In the genomic region with DNA sequence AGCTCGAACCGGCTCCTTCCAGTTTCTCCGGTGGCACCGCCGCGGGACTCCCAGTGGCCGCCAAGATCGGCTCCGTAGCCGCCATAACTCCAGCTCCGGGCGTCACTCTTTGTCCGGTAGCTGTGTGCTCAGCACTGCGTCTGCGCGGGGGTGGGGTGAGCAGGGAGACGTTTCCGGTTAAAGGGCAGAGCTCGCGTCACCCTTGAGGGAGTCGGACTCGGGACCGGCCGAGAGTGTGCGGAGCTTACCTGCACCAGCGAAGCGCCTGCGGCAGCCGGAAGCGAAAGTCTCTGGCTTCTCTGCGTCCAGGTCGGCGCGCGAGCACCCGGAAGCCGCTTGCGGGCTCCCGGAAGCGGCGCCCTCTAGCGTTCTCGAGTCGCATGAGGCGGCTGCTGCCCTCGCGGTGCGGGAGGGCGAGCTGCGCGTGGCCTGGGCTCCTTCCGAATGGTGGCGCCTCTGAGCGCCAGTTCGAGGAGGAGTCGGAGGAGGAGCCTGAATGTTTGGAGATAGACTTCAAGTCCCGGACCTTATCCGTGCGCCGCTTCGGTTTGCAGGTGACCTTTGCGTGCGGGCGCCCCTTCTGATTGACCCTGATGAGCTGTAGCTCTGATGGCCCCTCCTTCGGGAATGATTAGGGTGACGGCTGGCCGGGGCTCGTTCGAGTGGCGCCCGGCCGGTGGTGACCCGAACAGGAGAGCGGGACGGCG, we compare ENCODE assay signal across 1 cellular context.
TF ChIP-seq lines count a peak whose summit lies in the region.

A gene (minus strand): TSS at position 303 of the 707 bp plus-strand sequence. CDS start 218 bp downstream, at position 85.

TF ChIP-seq in HepG2, 621 proteins besides CTCF, POLR2A, EP300 and RAD21 (continued from another document and continues in another):
- TF ChIP-seq, protein P1, sequence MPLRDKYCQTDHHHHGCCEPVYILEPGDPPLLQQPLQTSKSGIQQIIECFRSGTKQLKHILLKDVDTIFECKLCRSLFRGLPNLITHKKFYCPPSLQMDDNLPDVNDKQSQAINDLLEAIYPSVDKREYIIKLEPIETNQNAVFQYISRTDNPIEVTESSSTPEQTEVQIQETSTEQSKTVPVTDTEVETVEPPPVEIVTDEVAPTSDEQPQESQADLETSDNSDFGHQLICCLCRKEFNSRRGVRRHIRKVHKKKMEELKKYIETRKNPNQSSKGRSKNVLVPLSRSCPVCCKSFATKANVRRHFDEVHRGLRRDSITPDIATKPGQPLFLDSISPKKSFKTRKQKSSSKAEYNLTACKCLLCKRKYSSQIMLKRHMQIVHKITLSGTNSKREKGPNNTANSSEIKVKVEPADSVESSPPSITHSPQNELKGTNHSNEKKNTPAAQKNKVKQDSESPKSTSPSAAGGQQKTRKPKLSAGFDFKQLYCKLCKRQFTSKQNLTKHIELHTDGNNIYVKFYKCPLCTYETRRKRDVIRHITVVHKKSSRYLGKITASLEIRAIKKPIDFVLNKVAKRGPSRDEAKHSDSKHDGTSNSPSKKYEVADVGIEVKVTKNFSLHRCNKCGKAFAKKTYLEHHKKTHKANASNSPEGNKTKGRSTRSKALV (CRISPR knock-in tag; IDR thresholded peaks at IDR 0.05), result peak; percentile 95
- TF ChIP-seq PITX1 (CRISPR knock-in tag; IDR thresholded peaks at IDR 0.05), result peak; percentile 97
- TF ChIP-seq, protein P2, sequence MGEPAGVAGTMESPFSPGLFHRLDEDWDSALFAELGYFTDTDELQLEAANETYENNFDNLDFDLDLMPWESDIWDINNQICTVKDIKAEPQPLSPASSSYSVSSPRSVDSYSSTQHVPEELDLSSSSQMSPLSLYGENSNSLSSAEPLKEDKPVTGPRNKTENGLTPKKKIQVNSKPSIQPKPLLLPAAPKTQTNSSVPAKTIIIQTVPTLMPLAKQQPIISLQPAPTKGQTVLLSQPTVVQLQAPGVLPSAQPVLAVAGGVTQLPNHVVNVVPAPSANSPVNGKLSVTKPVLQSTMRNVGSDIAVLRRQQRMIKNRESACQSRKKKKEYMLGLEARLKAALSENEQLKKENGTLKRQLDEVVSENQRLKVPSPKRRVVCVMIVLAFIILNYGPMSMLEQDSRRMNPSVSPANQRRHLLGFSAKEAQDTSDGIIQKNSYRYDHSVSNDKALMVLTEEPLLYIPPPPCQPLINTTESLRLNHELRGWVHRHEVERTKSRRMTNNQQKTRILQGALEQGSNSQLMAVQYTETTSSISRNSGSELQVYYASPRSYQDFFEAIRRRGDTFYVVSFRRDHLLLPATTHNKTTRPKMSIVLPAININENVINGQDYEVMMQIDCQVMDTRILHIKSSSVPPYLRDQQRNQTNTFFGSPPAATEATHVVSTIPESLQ (CRISPR knock-in tag; conservative IDR thresholded peaks at IDR 0.05), result peak; percentile 15; the same call in 1 of the 2 replicates
- peak; percentile 92 for TF ChIP-seq FOXC1 (CRISPR knock-in tag; IDR thresholded peaks at IDR 0.05; ENCODE audit: borderline replicate concordance)
- peak; percentile 98 for TF ChIP-seq MED8 (CRISPR knock-in tag; IDR thresholded peaks at IDR 0.05; ENCODE audit: insufficient replicate concordance)
- TF ChIP-seq SMYD3 (CRISPR knock-in tag; IDR thresholded peaks at IDR 0.05), result peak; percentile 89
- peak; percentile 4; the same call in 1 of the 2 replicates for TF ChIP-seq BRD4 (CRISPR knock-in tag; IDR thresholded peaks at IDR 0.05)
- peak; percentile 100 for TF ChIP-seq CBX1 (IDR thresholded peaks at IDR 0.05; ENCODE audit: low read depth)
- TF ChIP-seq, protein P3, sequence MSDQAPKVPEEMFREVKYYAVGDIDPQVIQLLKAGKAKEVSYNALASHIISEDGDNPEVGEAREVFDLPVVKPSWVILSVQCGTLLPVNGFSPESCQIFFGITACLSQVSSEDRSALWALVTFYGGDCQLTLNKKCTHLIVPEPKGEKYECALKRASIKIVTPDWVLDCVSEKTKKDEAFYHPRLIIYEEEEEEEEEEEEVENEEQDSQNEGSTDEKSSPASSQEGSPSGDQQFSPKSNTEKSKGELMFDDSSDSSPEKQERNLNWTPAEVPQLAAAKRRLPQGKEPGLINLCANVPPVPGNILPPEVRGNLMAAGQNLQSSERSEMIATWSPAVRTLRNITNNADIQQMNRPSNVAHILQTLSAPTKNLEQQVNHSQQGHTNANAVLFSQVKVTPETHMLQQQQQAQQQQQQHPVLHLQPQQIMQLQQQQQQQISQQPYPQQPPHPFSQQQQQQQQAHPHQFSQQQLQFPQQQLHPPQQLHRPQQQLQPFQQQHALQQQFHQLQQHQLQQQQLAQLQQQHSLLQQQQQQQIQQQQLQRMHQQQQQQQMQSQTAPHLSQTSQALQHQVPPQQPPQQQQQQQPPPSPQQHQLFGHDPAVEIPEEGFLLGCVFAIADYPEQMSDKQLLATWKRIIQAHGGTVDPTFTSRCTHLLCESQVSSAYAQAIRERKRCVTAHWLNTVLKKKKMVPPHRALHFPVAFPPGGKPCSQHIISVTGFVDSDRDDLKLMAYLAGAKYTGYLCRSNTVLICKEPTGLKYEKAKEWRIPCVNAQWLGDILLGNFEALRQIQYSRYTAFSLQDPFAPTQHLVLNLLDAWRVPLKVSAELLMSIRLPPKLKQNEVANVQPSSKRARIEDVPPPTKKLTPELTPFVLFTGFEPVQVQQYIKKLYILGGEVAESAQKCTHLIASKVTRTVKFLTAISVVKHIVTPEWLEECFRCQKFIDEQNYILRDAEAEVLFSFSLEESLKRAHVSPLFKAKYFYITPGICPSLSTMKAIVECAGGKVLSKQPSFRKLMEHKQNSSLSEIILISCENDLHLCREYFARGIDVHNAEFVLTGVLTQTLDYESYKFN (CRISPR knock-in tag; conservative IDR thresholded peaks at IDR 0.05), result peak; percentile 78
- peak; percentile 94; the same call in 1 of the 2 replicates for TF ChIP-seq FOXJ3 (CRISPR knock-in tag; IDR thresholded peaks at IDR 0.05; ENCODE audit: borderline replicate concordance)
- peak; percentile 98 for TF ChIP-seq ZNF788 (CRISPR knock-in tag; IDR thresholded peaks at IDR 0.05; ENCODE audit: borderline replicate concordance)
- TF ChIP-seq, protein P4, sequence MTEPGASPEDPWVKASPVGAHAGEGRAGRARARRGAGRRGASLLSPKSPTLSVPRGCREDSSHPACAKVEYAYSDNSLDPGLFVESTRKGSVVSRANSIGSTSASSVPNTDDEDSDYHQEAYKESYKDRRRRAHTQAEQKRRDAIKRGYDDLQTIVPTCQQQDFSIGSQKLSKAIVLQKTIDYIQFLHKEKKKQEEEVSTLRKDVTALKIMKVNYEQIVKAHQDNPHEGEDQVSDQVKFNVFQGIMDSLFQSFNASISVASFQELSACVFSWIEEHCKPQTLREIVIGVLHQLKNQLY (CRISPR knock-in tag; IDR thresholded peaks at IDR 0.05), result peak; percentile 93
- peak; percentile 94 for TF ChIP-seq ZNF335 (CRISPR knock-in tag; IDR thresholded peaks at IDR 0.05)
- TF ChIP-seq DR1 (CRISPR knock-in tag; IDR thresholded peaks at IDR 0.05), result peak; percentile 96
- TF ChIP-seq ZNF24 (IDR thresholded peaks at IDR 0.05), result peak; percentile 85; the same call in 1 of the 2 replicates
- peak; percentile 97; the same call in 1 of the 2 replicates for TF ChIP-seq CCDC6 (CRISPR knock-in tag; IDR thresholded peaks at IDR 0.05)
- TF ChIP-seq ZNF224 (CRISPR knock-in tag; IDR thresholded peaks at IDR 0.05), result peak; percentile 95; the same call in 1 of the 2 replicates
- TF ChIP-seq ZNF562 (CRISPR knock-in tag; IDR thresholded peaks at IDR 0.05; ENCODE audit: borderline replicate concordance), result no peak
- TF ChIP-seq GABPA (IDR thresholded peaks at IDR 0.05; ENCODE audit: low read depth, low read length), result peak; percentile 98
- peak; percentile 97 for TF ChIP-seq GABPA (CRISPR knock-in tag; IDR thresholded peaks at IDR 0.05; ENCODE audit: low read depth)
- TF ChIP-seq ZNF839 (CRISPR knock-in tag; IDR thresholded peaks at IDR 0.05; ENCODE audit: borderline replicate concordance), result peak; percentile 86; the same call in 1 of the 2 replicates
- TF ChIP-seq KMT2A (CRISPR knock-in tag; IDR thresholded peaks at IDR 0.05), result peak; percentile 98
- TF ChIP-seq, protein P5, sequence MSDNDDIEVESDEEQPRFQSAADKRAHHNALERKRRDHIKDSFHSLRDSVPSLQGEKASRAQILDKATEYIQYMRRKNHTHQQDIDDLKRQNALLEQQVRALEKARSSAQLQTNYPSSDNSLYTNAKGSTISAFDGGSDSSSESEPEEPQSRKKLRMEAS (IDR thresholded peaks at IDR 0.05), result peak; percentile 99
- peak; percentile 96 for TF ChIP-seq ZNF564 (CRISPR knock-in tag; IDR thresholded peaks at IDR 0.05)
- TF ChIP-seq, protein P6, sequence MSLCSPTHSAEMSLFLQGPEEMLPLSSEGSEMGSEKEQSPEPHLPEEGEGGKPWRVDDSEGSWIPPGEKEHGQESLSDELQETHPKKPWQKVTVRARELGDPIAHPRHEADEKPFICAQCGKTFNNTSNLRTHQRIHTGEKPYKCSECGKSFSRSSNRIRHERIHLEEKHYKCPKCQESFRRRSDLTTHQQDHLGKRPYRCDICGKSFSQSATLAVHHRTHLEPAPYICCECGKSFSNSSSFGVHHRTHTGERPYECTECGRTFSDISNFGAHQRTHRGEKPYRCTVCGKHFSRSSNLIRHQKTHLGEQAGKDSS (CRISPR knock-in tag; IDR thresholded peaks at IDR 0.05; ENCODE audit: borderline replicate concordance, low read depth), result peak; percentile 97
- peak; percentile 93; the same call in 1 of the 2 replicates for TF ChIP-seq ZNF563 (CRISPR knock-in tag; IDR thresholded peaks at IDR 0.05)
- TF ChIP-seq SP1 (IDR thresholded peaks at IDR 0.05), result no peak
- TF ChIP-seq SP1 (CRISPR knock-in tag; IDR thresholded peaks at IDR 0.05), result peak; percentile 91; the same call in 1 of the 2 replicates
- TF ChIP-seq ZNF550 (CRISPR knock-in tag; IDR thresholded peaks at IDR 0.05; ENCODE audit: borderline replicate concordance), result no peak; the same call in 1 of the 2 replicates
- TF ChIP-seq, protein P7, sequence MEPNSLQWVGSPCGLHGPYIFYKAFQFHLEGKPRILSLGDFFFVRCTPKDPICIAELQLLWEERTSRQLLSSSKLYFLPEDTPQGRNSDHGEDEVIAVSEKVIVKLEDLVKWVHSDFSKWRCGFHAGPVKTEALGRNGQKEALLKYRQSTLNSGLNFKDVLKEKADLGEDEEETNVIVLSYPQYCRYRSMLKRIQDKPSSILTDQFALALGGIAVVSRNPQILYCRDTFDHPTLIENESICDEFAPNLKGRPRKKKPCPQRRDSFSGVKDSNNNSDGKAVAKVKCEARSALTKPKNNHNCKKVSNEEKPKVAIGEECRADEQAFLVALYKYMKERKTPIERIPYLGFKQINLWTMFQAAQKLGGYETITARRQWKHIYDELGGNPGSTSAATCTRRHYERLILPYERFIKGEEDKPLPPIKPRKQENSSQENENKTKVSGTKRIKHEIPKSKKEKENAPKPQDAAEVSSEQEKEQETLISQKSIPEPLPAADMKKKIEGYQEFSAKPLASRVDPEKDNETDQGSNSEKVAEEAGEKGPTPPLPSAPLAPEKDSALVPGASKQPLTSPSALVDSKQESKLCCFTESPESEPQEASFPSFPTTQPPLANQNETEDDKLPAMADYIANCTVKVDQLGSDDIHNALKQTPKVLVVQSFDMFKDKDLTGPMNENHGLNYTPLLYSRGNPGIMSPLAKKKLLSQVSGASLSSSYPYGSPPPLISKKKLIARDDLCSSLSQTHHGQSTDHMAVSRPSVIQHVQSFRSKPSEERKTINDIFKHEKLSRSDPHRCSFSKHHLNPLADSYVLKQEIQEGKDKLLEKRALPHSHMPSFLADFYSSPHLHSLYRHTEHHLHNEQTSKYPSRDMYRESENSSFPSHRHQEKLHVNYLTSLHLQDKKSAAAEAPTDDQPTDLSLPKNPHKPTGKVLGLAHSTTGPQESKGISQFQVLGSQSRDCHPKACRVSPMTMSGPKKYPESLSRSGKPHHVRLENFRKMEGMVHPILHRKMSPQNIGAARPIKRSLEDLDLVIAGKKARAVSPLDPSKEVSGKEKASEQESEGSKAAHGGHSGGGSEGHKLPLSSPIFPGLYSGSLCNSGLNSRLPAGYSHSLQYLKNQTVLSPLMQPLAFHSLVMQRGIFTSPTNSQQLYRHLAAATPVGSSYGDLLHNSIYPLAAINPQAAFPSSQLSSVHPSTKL (CRISPR knock-in tag; IDR thresholded peaks at IDR 0.05), result peak; percentile 84; the same call in 1 of the 2 replicates
- TF ChIP-seq ZNF160 (CRISPR knock-in tag; IDR thresholded peaks at IDR 0.05), result peak; percentile 98
- TF ChIP-seq ZNF790 (CRISPR knock-in tag; IDR thresholded peaks at IDR 0.05; ENCODE audit: borderline replicate concordance), result peak; percentile 91; the same call in 1 of the 2 replicates
- TF ChIP-seq HOXA5 (CRISPR knock-in tag; IDR thresholded peaks at IDR 0.05), result peak; percentile 99
- no peak for TF ChIP-seq HMG20B (CRISPR knock-in tag; conservative IDR thresholded peaks at IDR 0.05)
- no peak for TF ChIP-seq ARNT (IDR thresholded peaks at IDR 0.05)
- peak; percentile 96 for TF ChIP-seq KDM2A (CRISPR knock-in tag; IDR thresholded peaks at IDR 0.05; ENCODE audit: borderline replicate concordance, low read depth)
- TF ChIP-seq SMARCE1 (IDR thresholded peaks at IDR 0.05; ENCODE audit: borderline replicate concordance), result no peak
- peak; percentile 96 for TF ChIP-seq BORCS8-MEF2B (CRISPR knock-in tag; IDR thresholded peaks at IDR 0.05)
- TF ChIP-seq, protein P8, sequence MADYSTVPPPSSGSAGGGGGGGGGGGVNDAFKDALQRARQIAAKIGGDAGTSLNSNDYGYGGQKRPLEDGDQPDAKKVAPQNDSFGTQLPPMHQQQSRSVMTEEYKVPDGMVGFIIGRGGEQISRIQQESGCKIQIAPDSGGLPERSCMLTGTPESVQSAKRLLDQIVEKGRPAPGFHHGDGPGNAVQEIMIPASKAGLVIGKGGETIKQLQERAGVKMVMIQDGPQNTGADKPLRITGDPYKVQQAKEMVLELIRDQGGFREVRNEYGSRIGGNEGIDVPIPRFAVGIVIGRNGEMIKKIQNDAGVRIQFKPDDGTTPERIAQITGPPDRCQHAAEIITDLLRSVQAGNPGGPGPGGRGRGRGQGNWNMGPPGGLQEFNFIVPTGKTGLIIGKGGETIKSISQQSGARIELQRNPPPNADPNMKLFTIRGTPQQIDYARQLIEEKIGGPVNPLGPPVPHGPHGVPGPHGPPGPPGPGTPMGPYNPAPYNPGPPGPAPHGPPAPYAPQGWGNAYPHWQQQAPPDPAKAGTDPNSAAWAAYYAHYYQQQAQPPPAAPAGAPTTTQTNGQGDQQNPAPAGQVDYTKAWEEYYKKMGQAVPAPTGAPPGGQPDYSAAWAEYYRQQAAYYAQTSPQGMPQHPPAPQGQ (CRISPR knock-in tag; IDR thresholded peaks at IDR 0.05; ENCODE audit: borderline replicate concordance), result peak; percentile 67; the same call in 1 of the 2 replicates
- peak; percentile 81 for TF ChIP-seq RFX5 (IDR thresholded peaks at IDR 0.05; ENCODE audit: low read depth, low read length)
- peak; percentile 95 for TF ChIP-seq RNF2 (conservative IDR thresholded peaks at IDR 0.05; ENCODE audit: low read depth)
- TF ChIP-seq ZNF101 (CRISPR knock-in tag; IDR thresholded peaks at IDR 0.05; ENCODE audit: borderline replicate concordance, low read depth), result peak; percentile 89; the same call in 1 of the 2 replicates
- TF ChIP-seq HMG20A (CRISPR knock-in tag; IDR thresholded peaks at IDR 0.05; ENCODE audit: borderline replicate concordance), result peak; percentile 72
- TF ChIP-seq, protein P9, sequence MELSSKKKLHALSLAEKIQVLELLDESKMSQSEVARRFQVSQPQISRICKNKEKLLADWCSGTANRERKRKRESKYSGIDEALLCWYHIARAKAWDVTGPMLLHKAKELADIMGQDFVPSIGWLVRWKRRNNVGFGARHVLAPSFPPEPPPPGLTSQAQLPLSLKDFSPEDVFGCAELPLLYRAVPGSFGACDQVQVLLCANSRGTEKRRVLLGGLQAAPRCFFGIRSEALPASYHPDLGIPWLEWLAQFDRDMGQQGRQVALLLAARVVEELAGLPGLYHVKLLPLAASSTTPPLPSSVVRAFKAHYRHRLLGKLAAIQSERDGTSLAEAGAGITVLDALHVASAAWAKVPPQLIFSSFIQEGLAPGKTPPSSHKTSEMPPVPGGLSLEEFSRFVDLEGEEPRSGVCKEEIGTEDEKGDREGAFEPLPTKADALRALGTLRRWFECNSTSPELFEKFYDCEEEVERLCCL (CRISPR knock-in tag; IDR thresholded peaks at IDR 0.05; ENCODE audit: borderline replicate concordance), result peak; percentile 96
- no peak for TF ChIP-seq MBNL3 (CRISPR knock-in tag; conservative IDR thresholded peaks at IDR 0.05)
- peak; percentile 90 for TF ChIP-seq ZNF441 (CRISPR knock-in tag; IDR thresholded peaks at IDR 0.05; ENCODE audit: borderline replicate concordance)
